1 cellular context compared by ENCODE assay signal in the genomic region with DNA sequence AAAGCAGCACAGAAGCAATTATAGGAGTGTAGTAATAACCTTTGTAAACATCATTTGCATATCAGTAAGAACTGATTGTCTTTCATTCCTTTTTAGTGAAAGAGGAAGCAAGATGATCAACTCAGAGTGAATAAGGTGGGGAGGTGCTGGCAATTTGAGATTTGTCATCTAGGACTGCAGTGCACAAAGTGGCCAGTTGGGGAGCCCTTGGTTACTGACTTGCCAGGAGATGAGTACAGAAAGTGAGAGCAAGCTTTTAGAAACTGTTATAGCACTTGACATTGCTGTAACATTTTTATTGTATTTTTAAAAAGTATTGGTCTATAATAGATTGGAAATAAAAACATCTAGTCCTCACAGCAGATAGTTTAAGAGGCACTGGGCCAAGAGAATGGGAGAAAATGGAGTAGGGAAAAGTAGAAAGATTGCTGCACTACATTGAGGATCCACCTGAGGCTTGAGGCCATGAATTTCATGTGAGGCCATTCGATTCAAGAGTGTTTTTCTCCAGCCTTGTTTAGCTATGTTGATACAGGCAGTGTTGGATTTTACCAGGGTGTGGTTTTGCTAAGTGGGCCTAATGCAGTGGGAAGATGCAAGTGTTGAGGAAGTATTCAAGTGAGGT.
TF ChIP-seq lines count a peak whose summit lies in the region.

No MANE protein-coding gene starts in this region.

TF ChIP-seq in HCT116, 20 proteins besides CTCF, POLR2A, EP300 and RAD21 (continued from another document):
- TF ChIP-seq REST (IDR thresholded peaks at IDR 0.05; ENCODE audit: low read depth) (no peak), EZH2 (IDR thresholded peaks at IDR 0.05) (no peak), SIN3A (IDR thresholded peaks at IDR 0.05; ENCODE audit: low read depth) (no peak), ZBTB33 (IDR thresholded peaks at IDR 0.05; ENCODE audit: extremely low read depth, insufficient replicate concordance, low read length) (no peak), ZFX (IDR thresholded peaks at IDR 0.05) (no peak), ATF3 (IDR thresholded peaks at IDR 0.05) (no peak), SP1 (IDR thresholded peaks at IDR 0.05; ENCODE audit: low read depth) (no peak), ZNF274 (IDR thresholded peaks at IDR 0.05; ENCODE audit: low read depth, low read length) (no peak), POLR2AphosphoS5 (IDR thresholded peaks at IDR 0.05; ENCODE audit: low read depth, low read length) (no peak), EGR1 (IDR thresholded peaks at IDR 0.05; ENCODE audit: low read depth) (no peak), TCF7L2 (IDR thresholded peaks at IDR 0.05; ENCODE audit: borderline replicate concordance, extremely low read depth, insufficient read depth, insufficient read length) (no peak), CBX3 (IDR thresholded peaks at IDR 0.05; ENCODE audit: low read depth) (no peak), EZH2phosphoT487 (IDR thresholded peaks at IDR 0.05; ENCODE audit: borderline replicate concordance) (no peak)
TF ChIP-seq in HCT116: peak in this region for 0.
